ENCODE assay signal across 9 cellular contexts in genomic region chr10:59362184-59362966, GRCh38. TPM values are rescaled to one million over a fixed set of nuclear protein-coding genes. Genes with fewer than 3 reads are reported as not detected.
DNase-seq lines count a peak whose midpoint lies in the region; ATAC-seq, FAIRE-seq and TF ChIP-seq lines count a peak whose summit lies in the region.
"Had no signal": no experiment of that assay in that cellular context is flagged by ENCODE, and none has a peak within 500 bp of the region (broad histone marks: within the 10 kb centered on the region; RNA-seq: fewer than 3 reads in every experiment).

Gene FAM13C, minus strand, starts transcription at chr10:59362549. Its CDS starts 89 bp downstream, at chr10:59362460.

- peak in 2 of 5 experiments; percentile 10 to 13 for TF ChIP-seq CTCF in transverse colon (IDR thresholded peaks at IDR 0.05)
- TF ChIP-seq CTCF in D721Med (IDR thresholded peaks at IDR 0.05; ENCODE audit: insufficient read depth, missing control alignments) = no peak

- in situ Hi-C loops in transverse colon (cut with MboI; ENCODE audit: low pct_ligation_motif_present in 1 of 4, low pct_unique_long_range_greater_than_20kb in 1 of 4, low sequenced_read_pairs in 3 of 4) = no loop called here

- TF ChIP-seq EP300 in transverse colon (IDR thresholded peaks at IDR 0.05; ENCODE audit: low read depth) = no peak

- DNase-seq in activated CD8-positive, alpha-beta memory T cell treated with anti-CD3 and anti-CD28 coated beads, Interleukin-2, amount 50 U/mL, for 48 hours = peak; percentile 53
- DNase-seq in activated CD8-positive, alpha-beta memory T cell treated with anti-CD3 and anti-CD28 coated beads, Interleukin-2, amount 50 U/mL, for 4 hours = no peak
- DNase-seq in LHCN-M2 (ENCODE audit: low read depth) (peak; percentile 73), T1000 (lab: John Stamatoyannopoulos, UW) (peak; percentile 33), midbrain (lab: John Stamatoyannopoulos, UW) (peak; percentile 74), transverse colon (peak; percentile 68), D721Med (ENCODE audit: insufficient read length, low spot score) (no peak)

- FAIRE-seq in D721Med (lab: Jason Lieb, UNC) = no peak
- FAIRE-seq: colon had no signal

- no peaks in the 10 kb centered on the region for H3K9me3 ChIP-seq in transverse colon

- intact Hi-C loops in transverse colon (cut with DNase I; ENCODE audit: low total_unique reads) = no loop called here

- peak within 1 kb of the TSS; percentile 43 to 54 (median 49) for H3K4me3 ChIP-seq in transverse colon

- ATAC-seq in esophagus mucosa = peak; percentile 76

- no peak for TF ChIP-seq POLR2A in transverse colon (IDR thresholded peaks at IDR 0.05)

- peaks cover 0 to 23% (median 10%) of the 10 kb centered on the region in 4 donors for H3K4me1 ChIP-seq in transverse colon

- 0 to 2% methylated on average over 5 to 42 of the region's 42 CpGs for WGBS in transverse colon (ENCODE audit: low coverage in 1 of 2), 2 donors

- H3K36me3 ChIP-seq in transverse colon = no peaks in the 10 kb centered on the region

- peak within 1 kb of the TSS; percentile 73 to 85 (median 84) for H3K27ac ChIP-seq in transverse colon

- H3K27me3 ChIP-seq in transverse colon = no peaks in the 10 kb centered on the region

RNA-seq across cellular contexts. Expression of gene FAM13C, which starts in this region (rescaled TPM):
- total RNA-seq in LHCN-M2 (2014; rRNA removed) (19.0 and 20.4 TPM in 2 replicates), esophagus mucosa (2.1 TPM), transverse colon (1 to 10 TPM; 5.6 to 9.7 (median 6.1) TPM)
- polyA plus RNA-seq in LHCN-M2 (2012) = 2.5 TPM

Comparison
In these comparisons a context has a peak if more than half of its experiments do, and no peak if none do; other contexts are left out.
1. DNase-seq: peak in activated CD8-positive, alpha-beta memory T cell treated with anti-CD3 and anti-CD28 coated beads, Interleukin-2, amount 50 U/mL, for 48 hours (single experiment), LHCN-M2 (single experiment), T1000 (single experiment), midbrain (single experiment) and transverse colon (single experiment); none in activated CD8-positive, alpha-beta memory T cell treated with anti-CD3 and anti-CD28 coated beads, Interleukin-2, amount 50 U/mL, for 4 hours (single experiment) and D721Med (single experiment).